Comparison of ENCODE assay signal across 1 cellular context in genomic region chr22:37186997-37187522, GRCh38.
A peak's percentile ranks its signal among the peaks of the same experiment; 100 is the strongest.
TF ChIP-seq lines count a peak whose summit lies in the region.

No MANE protein-coding gene starts in this region.

TF ChIP-seq in HEK293, 187 proteins besides CTCF, POLR2A, EP300 and RAD21 (continued from another document):
- TF ChIP-seq TSHZ1 (tag by site-specific recombination; IDR thresholded peaks at IDR 0.05; ENCODE audit: borderline replicate concordance) (no peak), ZFP41 (tag by site-specific recombination; IDR thresholded peaks at IDR 0.05; ENCODE audit: borderline replicate concordance) (no peak), ZNF26 (tag by site-specific recombination; IDR thresholded peaks at IDR 0.05) (no peak), OVOL3 (tag by site-specific recombination; IDR thresholded peaks at IDR 0.05) (no peak), SP3 (tag by site-specific recombination; IDR thresholded peaks at IDR 0.05) (0 out of 2 replicates have a peak, but pooled peaks have one; percentile 9)
